27 cellular contexts compared by ENCODE assay signal in the genomic region with DNA sequence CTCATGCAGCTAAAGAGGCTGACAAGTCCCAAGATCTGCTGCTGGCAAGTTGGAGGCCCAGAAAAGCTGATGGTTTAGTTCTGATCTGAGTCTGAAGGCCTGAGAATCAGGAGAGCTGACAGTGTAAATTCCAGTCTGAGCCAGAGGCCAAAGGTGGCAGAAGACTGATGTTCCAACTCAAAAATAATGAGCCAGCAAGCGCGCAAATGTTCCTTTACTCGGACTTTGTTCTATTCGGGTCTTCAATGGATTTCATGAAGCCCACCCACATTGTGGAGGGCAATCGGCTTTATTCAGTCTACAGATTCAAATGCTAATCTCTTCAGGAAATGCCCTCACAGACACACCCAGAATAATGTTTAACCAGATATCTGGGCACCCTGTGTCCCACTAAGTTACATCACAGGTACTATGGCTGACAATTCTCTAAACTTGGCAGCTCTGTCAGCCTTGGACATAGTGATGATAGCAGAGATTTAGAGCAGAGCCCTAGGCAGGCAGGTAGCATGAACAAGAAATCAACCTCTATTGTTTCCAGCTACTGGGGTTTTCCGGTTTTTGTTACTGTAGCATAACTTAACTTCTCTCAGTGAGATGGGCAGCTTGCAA.
"Had no signal": no experiment of that assay in that cellular context is flagged by ENCODE, and none has a peak within 500 bp of the region (broad histone marks: within the 10 kb centered on the region; RNA-seq: fewer than 3 reads in every experiment).

No MANE protein-coding gene starts in this region.

- H3K9me3 ChIP-seq: gastrocnemius medialis, left ventricle myocardium inferior, upper lobe of left lung, vagina had no signal

- ATAC-seq: activated naive CD4-positive, alpha-beta T cell treated with anti-CD3 and anti-CD28 coated beads, Interleukin-2, amount 50 U/mL, for 72 hours; activated T-cell treated with anti-CD3 and anti-CD28 coated beads, Interleukin-2, amount 50 U/mL, for 72 hours; gastrocnemius medialis; sciatic nerve; stimulated activated effector memory CD8-positive, alpha-beta T cell treated with anti-CD3 and anti-CD28 coated beads, Interleukin-12 subunit alpha, Interleukin-12 subunit beta, amount 100 ng/mL, for 72 hours had no signal

- H3K4me3 Mint-ChIP-seq: activated T-cell treated with anti-CD3 and anti-CD28 coated beads, Interleukin-2, amount 50 U/mL, for 72 hours; naive B cell; stimulated activated effector memory CD8-positive, alpha-beta T cell treated with anti-CD3 and anti-CD28 coated beads, Interleukin-12 subunit alpha, Interleukin-12 subunit beta, amount 100 ng/mL, for 72 hours; stimulated activated naive CD8-positive, alpha-beta T cell treated with anti-CD3 and anti-CD28 coated beads, Interleukin-15, Interleukin-2, amounts not matched to agents 100 ng/mL and 50 ng/mL, for 24 hours; T-helper 1 cell treated with Interleukin-12 subunit alpha and Interleukin-12 subunit beta and Interleukin-4 antibody, amounts not matched to agents 30 μg/mL and 1 μg/mL, for 36 hours had no signal

- H3K4me1 ChIP-seq: gastrocnemius medialis, left ventricle myocardium inferior, upper lobe of left lung, vagina had no signal

- H3K27ac Mint-ChIP-seq: activated naive CD4-positive, alpha-beta T cell treated with anti-CD3 and anti-CD28 coated beads, Interleukin-2, amount 50 U/mL, for 72 hours; activated T-cell treated with anti-CD3 and anti-CD28 coated beads, Interleukin-2, amount 50 U/mL, for 72 hours; naive B cell; stimulated activated effector memory CD8-positive, alpha-beta T cell treated with anti-CD3 and anti-CD28 coated beads, Interleukin-12 subunit alpha, Interleukin-12 subunit beta, amount 100 ng/mL, for 72 hours; stimulated activated naive CD8-positive, alpha-beta T cell treated with anti-CD3 and anti-CD28 coated beads, Interleukin-15, Interleukin-2, amounts not matched to agents 100 ng/mL and 50 ng/mL, for 24 hours; T-helper 1 cell treated with Interleukin-12 subunit alpha and Interleukin-12 subunit beta and Interleukin-4 antibody, amounts not matched to agents 30 μg/mL and 1 μg/mL, for 36 hours had no signal

- H3K4me3 ChIP-seq: gastrocnemius medialis, left ventricle myocardium inferior, skin epidermis, upper lobe of left lung, vagina had no signal

- H3K36me3 ChIP-seq: gastrocnemius medialis, left ventricle myocardium inferior, upper lobe of left lung, vagina had no signal

- H3K9me3 Mint-ChIP-seq: activated naive CD4-positive, alpha-beta T cell treated with anti-CD3 and anti-CD28 coated beads, Interleukin-2, amount 50 U/mL, for 72 hours; activated T-cell treated with anti-CD3 and anti-CD28 coated beads, Interleukin-2, amount 50 U/mL, for 72 hours; stimulated activated effector memory CD8-positive, alpha-beta T cell treated with anti-CD3 and anti-CD28 coated beads, Interleukin-12 subunit alpha, Interleukin-12 subunit beta, amount 100 ng/mL, for 72 hours; stimulated activated naive CD8-positive, alpha-beta T cell treated with anti-CD3 and anti-CD28 coated beads, Interleukin-15, Interleukin-2, amounts not matched to agents 100 ng/mL and 50 ng/mL, for 24 hours; T-helper 1 cell treated with Interleukin-12 subunit alpha and Interleukin-12 subunit beta and Interleukin-4 antibody, amounts not matched to agents 30 μg/mL and 1 μg/mL, for 36 hours had no signal

- H3K4me1 Mint-ChIP-seq: naive B cell; stimulated activated effector memory CD8-positive, alpha-beta T cell treated with anti-CD3 and anti-CD28 coated beads, Interleukin-12 subunit alpha, Interleukin-12 subunit beta, amount 100 ng/mL, for 72 hours had no signal

- H3K27ac ChIP-seq: gastrocnemius medialis, left ventricle myocardium inferior, skin epidermis, upper lobe of left lung, vagina, VCaP had no signal

- DNase-seq: activated CD4-positive, alpha-beta T cell treated with anti-CD3 and anti-CD28 coated beads for 4 hours; activated CD4-positive, alpha-beta T cell treated with anti-CD3 and anti-CD28 coated beads, Interleukin-2, amount 50 U/mL, for 4 hours; activated naive CD4-positive, alpha-beta T cell; activated T-cell treated with anti-CD3 and anti-CD28 coated beads for 4 hours; activated T-cell treated with anti-CD3 and anti-CD28 coated beads, Interleukin-2, amount 50 U/mL, for 72 hours; anterior cingulate cortex; effector CD8-positive, alpha-beta T cell; gastrocnemius medialis; glutamatergic neuron; hippocampal formation; kidney; left ventricle myocardium inferior; naive B cell; nucleus accumbens; posterior cingulate gyrus; stimulated activated CD4-positive, alpha-beta T cell treated with anti-CD3 and anti-CD28 coated beads, Interleukin-4, amount 100 ng/mL, for 24 hours; substantia nigra; T-helper 9 cell; upper lobe of left lung had no signal

- H3K27me3 Mint-ChIP-seq: stimulated activated naive CD8-positive, alpha-beta T cell treated with anti-CD3 and anti-CD28 coated beads, Interleukin-15, Interleukin-2, amounts not matched to agents 100 ng/mL and 50 ng/mL, for 24 hours had no signal

- H3K36me3 Mint-ChIP-seq: activated naive CD4-positive, alpha-beta T cell treated with anti-CD3 and anti-CD28 coated beads, Interleukin-2, amount 50 U/mL, for 72 hours; naive B cell; stimulated activated effector memory CD8-positive, alpha-beta T cell treated with anti-CD3 and anti-CD28 coated beads, Interleukin-12 subunit alpha, Interleukin-12 subunit beta, amount 100 ng/mL, for 72 hours had no signal

- H3K27me3 ChIP-seq: gastrocnemius medialis, upper lobe of left lung, vagina had no signal
